In genomic region chr6:85110943-85111342, GRCh38 we compare ENCODE assay signal across 17 cellular contexts.
A peak's percentile ranks its signal among the peaks of the same experiment; 100 is the strongest.
DNase-seq lines count a peak whose midpoint lies in the region; ATAC-seq and TF ChIP-seq lines count a peak whose summit lies in the region.
"Had no signal": no experiment of that assay in that cellular context is flagged by ENCODE, and none has a peak within 500 bp of the region (broad histone marks: within the 10 kb centered on the region; RNA-seq: fewer than 3 reads in every experiment).

No MANE protein-coding gene starts in this region.

- H3K4me2 ChIP-seq in GM23338, result no peak overlapping the region
- H3K4me2 ChIP-seq in smooth muscle cell, result peak overlapping the region; percentile 72
- H3K4me2 ChIP-seq: A549, BLaER1 had no signal

- no peaks in the 10 kb centered on the region for H3K79me2 ChIP-seq in GM23338 (replicated peaks; ENCODE audit: insufficient read depth)
- H3K79me2 ChIP-seq in smooth muscle cell (ENCODE audit: low read depth), result no peaks in the 10 kb centered on the region

- H3K27ac Mint-ChIP-seq in GM23338 (0 out of 2 replicates have a peak overlapping the region, but pooled peaks have one; percentile 16), brain (peak overlapping the region in 3 of 5 experiments; percentile 4 to 63 (median 28))
- H3K27ac Mint-ChIP-seq: CD8-positive, alpha-beta memory T cell had no signal

- no peaks in the 10 kb centered on the region for H3K9me3 ChIP-seq in smooth muscle cell (replicated peaks; ENCODE audit: low read depth)
- H3K9me3 ChIP-seq in prostate gland, result no peaks in the 10 kb centered on the region
- H3K9me3 ChIP-seq: A549, BLaER1, Caco-2 had no signal

- no peaks in the 10 kb centered on the region for H3K27me3 ChIP-seq in GM23338 (ENCODE audit: insufficient read depth)
- H3K27me3 ChIP-seq in smooth muscle cell (ENCODE audit: low read depth), result no peaks in the 10 kb centered on the region
- H3K27me3 ChIP-seq in prostate gland (replicated peaks; ENCODE audit: insufficient read depth), result no peaks in the 10 kb centered on the region
- H3K27me3 ChIP-seq: BLaER1 had no signal

- H3K4me1 Mint-ChIP-seq in GM23338, result peaks cover 29% of the 10 kb centered on the region
- peaks cover 43% of the 10 kb centered on the region for H3K4me1 Mint-ChIP-seq in brain
- H3K4me1 Mint-ChIP-seq: CD8-positive, alpha-beta memory T cell had no signal

- WGBS in smooth muscle cell (ENCODE audit: low lambda C conversion rate), result 50% methylated on average over 2 of the region's 2 CpGs
- WGBS in prostate gland, result 13% methylated on average over 2 of the region's 2 CpGs

- peaks cover 3% of the 10 kb centered on the region for H3K27me3 Mint-ChIP-seq in GM23338 (ENCODE audit: insufficient read depth, low read depth, poor library complexity)
- H3K27me3 Mint-ChIP-seq in brain, result peaks cover 10% of the 10 kb centered on the region
- H3K27me3 Mint-ChIP-seq: CD8-positive, alpha-beta memory T cell had no signal

- DNase-seq in GM23338 (ENCODE audit: low spot score) (no peak), NCI-H69 (lab: John Stamatoyannopoulos, UW) (peak; percentile 91), smooth muscle cell (lab: John Stamatoyannopoulos, UW; ENCODE audit: unreplicated experiment) (no peak), prostate gland (ENCODE audit: low spot score) (no peak), AG08395 (ENCODE audit: low spot score) (no peak), NCI-H1436 (lab: John Stamatoyannopoulos, UW) (no peak), NCI-H446 (lab: John Stamatoyannopoulos, UW) (no peak)
- DNase-seq: AML-193; Caco-2; CD8-positive, alpha-beta memory T cell; DMS53; GF-D8; IMR-90 had no signal

- H3F3A ChIP-seq in GM23338 (replicated peaks; ENCODE audit: low read depth) (no peaks in the 10 kb centered on the region), smooth muscle cell (ENCODE audit: low read depth) (no peaks in the 10 kb centered on the region)

- H3K36me3 Mint-ChIP-seq in GM23338 (ENCODE audit: low read depth) (no peaks in the 10 kb centered on the region), brain (no peaks in the 10 kb centered on the region)
- H3K36me3 Mint-ChIP-seq: CD8-positive, alpha-beta memory T cell had no signal

- H3K9me3 Mint-ChIP-seq in GM23338 (no peaks in the 10 kb centered on the region), brain (peaks cover 0 to 4% (median 0%) of the 10 kb centered on the region in 5 experiments)

- H3K4me3 Mint-ChIP-seq in GM23338 (no peak overlapping the region), brain (peak overlapping the region in 1 of 5 experiments; percentile 1)
- H3K4me3 Mint-ChIP-seq: CD8-positive, alpha-beta memory T cell had no signal

- intact Hi-C loops in prostate gland (cut with DNase I), result no loop called here

- H3K9ac ChIP-seq in smooth muscle cell (ENCODE audit: low read depth), result no peak overlapping the region
- H3K9ac ChIP-seq: BLaER1 had no signal

- H3K4me1 ChIP-seq in GM23338 (ENCODE audit: insufficient read depth) (peaks cover 28% of the 10 kb centered on the region), smooth muscle cell (ENCODE audit: low read depth) (peaks cover 12% of the 10 kb centered on the region), prostate gland (replicated peaks) (no peaks in the 10 kb centered on the region)
- H3K4me1 ChIP-seq: BLaER1, Caco-2 had no signal

- no peak overlapping the region for H3K27ac ChIP-seq in GM23338 (ENCODE audit: low read depth)
- H3K27ac ChIP-seq in smooth muscle cell (ENCODE audit: low read depth), result no peak overlapping the region
- H3K27ac ChIP-seq in prostate gland, result no peak overlapping the region
- H3K27ac ChIP-seq: A549, BLaER1 had no signal

- no peak for TF ChIP-seq CTCF in GM23338 (conservative IDR thresholded peaks at IDR 0.05; ENCODE audit: low read depth in 2 of 2)
- no peak for TF ChIP-seq CTCF in brain (conservative IDR thresholded peaks at IDR 0.05)
- TF ChIP-seq CTCF in smooth muscle cell (IDR thresholded peaks at IDR 0.05; ENCODE audit: borderline replicate concordance, insufficient read depth, poor library complexity, severe bottlenecking), result no peak
- TF ChIP-seq CTCF in prostate gland (IDR thresholded peaks at IDR 0.05), result no peak

- H3K4me3 ChIP-seq in GM23338, result no peak overlapping the region
- H3K4me3 ChIP-seq in smooth muscle cell, result no peak overlapping the region
- H3K4me3 ChIP-seq in prostate gland, result no peak overlapping the region
- H3K4me3 ChIP-seq: A549, BLaER1 had no signal

- H2AFZ ChIP-seq in GM23338 (no peak overlapping the region; the same call in 1 of the 2 replicates), smooth muscle cell (ENCODE audit: low read depth) (no peak overlapping the region)

- H3K36me3 ChIP-seq in GM23338 (ENCODE audit: insufficient read depth), result no peaks in the 10 kb centered on the region
- no peaks in the 10 kb centered on the region for H3K36me3 ChIP-seq in smooth muscle cell (ENCODE audit: low read depth)
- H3K36me3 ChIP-seq in prostate gland, result no peaks in the 10 kb centered on the region
- H3K36me3 ChIP-seq: BLaER1 had no signal

- no peaks in the 10 kb centered on the region for H3K9me2 ChIP-seq in GM23338 (ENCODE audit: insufficient read depth)

- H4K20me1 ChIP-seq in GM23338 (replicated peaks; ENCODE audit: insufficient read depth) (no peaks in the 10 kb centered on the region), smooth muscle cell (ENCODE audit: low read depth) (no peaks in the 10 kb centered on the region)
- H4K20me1 ChIP-seq: BLaER1 had no signal

- TF ChIP-seq POLR2A in prostate gland (IDR thresholded peaks at IDR 0.05), result no peak

- no peak for ATAC-seq in GM23338
- ATAC-seq: A549, HCT116 had no signal

TF ChIP-seq in GM23338, 12 proteins besides CTCF, POLR2A, EP300 and RAD21 (continues in another document):
- TF ChIP-seq CREB1 (CRISPR knock-in tag; IDR thresholded peaks at IDR 0.05; ENCODE audit: low read depth), result no peak
- TF ChIP-seq REST (IDR thresholded peaks at IDR 0.05; ENCODE audit: unreplicated experiment), result no peak
- no peak for TF ChIP-seq POLR2AphosphoS5 (IDR thresholded peaks at IDR 0.05; ENCODE audit: low read depth)
- TF ChIP-seq JUNB (IDR thresholded peaks at IDR 0.05; ENCODE audit: unreplicated experiment), result no peak
- TF ChIP-seq NANOG (IDR thresholded peaks at IDR 0.05; ENCODE audit: borderline replicate concordance), result no peak
- TF ChIP-seq ETS1 (IDR thresholded peaks at IDR 0.05), result no peak
- no peak for TF ChIP-seq EZH2 (IDR thresholded peaks at IDR 0.05; ENCODE audit: low read depth, unreplicated experiment)
- TF ChIP-seq ZNF331 (CRISPR knock-in tag; IDR thresholded peaks at IDR 0.05; ENCODE audit: low read depth), result no peak
- TF ChIP-seq ZNF114 (CRISPR knock-in tag; IDR thresholded peaks at IDR 0.05), result no peak
